ENCODE assay signal across 8 cellular contexts in genomic region chr3:41200669-41201021, GRCh38. TPM values are rescaled to one million over a fixed set of nuclear protein-coding genes. Genes with fewer than 3 reads are reported as not detected.
DNase-seq lines count a peak whose midpoint lies in the region; ATAC-seq and TF ChIP-seq lines count a peak whose summit lies in the region.

No MANE protein-coding gene starts in this region.

- H3K36me3 ChIP-seq in left ventricle myocardium inferior: no peaks in the 10 kb centered on the region
- H3K36me3 ChIP-seq in stomach: no peaks in the 10 kb centered on the region

- TF ChIP-seq EP300 in stomach (IDR thresholded peaks at IDR 0.05): no peak

- peaks cover 0 to 3% (median 0%) of the 10 kb centered on the region in 5 experiments for H3K9me3 Mint-ChIP-seq in brain

- peak overlapping the region; percentile 89 to 98 (median 94) for H3K27ac Mint-ChIP-seq in brain

- peaks cover 24% of the 10 kb centered on the region for H3K27me3 Mint-ChIP-seq in brain

- H3K4me3 ChIP-seq in left ventricle myocardium inferior (peak overlapping the region; percentile 84), stomach (peak overlapping the region; percentile 73 to 97 (median 87))

- H3K27ac ChIP-seq in left ventricle myocardium inferior (replicated peaks) (peak overlapping the region; percentile 95), stomach (peak overlapping the region in 4 of 5 donors; percentile 95 to 99 (median 96))

- TF ChIP-seq CTCF in left ventricle myocardium inferior (IDR thresholded peaks at IDR 0.05; ENCODE audit: borderline replicate concordance) (no peak), brain (conservative IDR thresholded peaks at IDR 0.05) (no peak), stomach (IDR thresholded peaks at IDR 0.05) (no peak)

- intact Hi-C loops in left ventricle myocardium inferior (cut with micrococcal nuclease) (loop anchor here (5.0 to 10.0 kb wide), 3 partner anchors 226 to 618 kb away; no protein-coding TSS in a partner anchor), cardiac septum (cut with DNase I) (loop anchor here (2.0 kb wide), 1 partner anchor 322 kb away; no protein-coding TSS in a partner anchor), left colon (cut with DNase I, micrococcal nuclease) (loop anchor here in 1 of 2 donors (10.0 kb wide), 1 partner anchor 616 kb away; no protein-coding TSS in a partner anchor), stomach (cut with DNase I; ENCODE audit: low total_unique reads) (no loop called here)

- H3K9me3 ChIP-seq in left ventricle myocardium inferior (replicated peaks) (no peaks in the 10 kb centered on the region), stomach (no peaks in the 10 kb centered on the region)

- DNase-seq in left ventricle myocardium inferior: no peak
- DNase-seq in cardiac septum (ENCODE audit: low spot score): no peak
- peak; percentile 85 for DNase-seq in OCI-M1 (lab: John Stamatoyannopoulos, UW)
- peak in 1 of 2 donors; percentile 14 for DNase-seq in left colon
- DNase-seq in stomach: no peak

- peaks cover 69% of the 10 kb centered on the region for H3K4me1 Mint-ChIP-seq in brain

- H3K36me3 Mint-ChIP-seq in brain: peaks cover 6% of the 10 kb centered on the region

- ATAC-seq in left colon: peak; percentile 32
- no peak for ATAC-seq in HG03521 (IDR thresholded peaks at IDR 0.05; ENCODE audit: unreplicated experiment)
- no peak for ATAC-seq in HG02678 (IDR thresholded peaks at IDR 0.05; ENCODE audit: unreplicated experiment)

- H3K27me3 ChIP-seq in left ventricle myocardium inferior (ENCODE audit: low read depth) (no peaks in the 10 kb centered on the region), stomach (no peaks in the 10 kb centered on the region)

- peaks cover 72% of the 10 kb centered on the region for H3K4me1 ChIP-seq in left ventricle myocardium inferior
- H3K4me1 ChIP-seq in stomach: peaks cover 31 to 54% (median 52%) of the 10 kb centered on the region in 4 donors

- TF ChIP-seq POLR2A in stomach (IDR thresholded peaks at IDR 0.05): no peak

- H3K4me3 Mint-ChIP-seq in brain: peak overlapping the region; percentile 97 to 100 (median 97)

- 0 to 1% (median 0%) methylated on average over 7 of the region's 7 CpGs for WGBS in stomach, 5 donors

RNA-seq across cellular contexts. Expression of gene CTNNB1, which starts 1.3 kb away (rescaled TPM):
- total RNA-seq in left ventricle myocardium inferior (164 TPM), cardiac septum (171 TPM), left colon (100 to 1,000 TPM; 320 to 430 TPM), stomach (100 to 1,000 TPM; 102 to 658 (median 340) TPM)
- polyA plus RNA-seq in brain (ENCODE audit: insufficient read depth, low read depth, low replicate concordance) (68.8 TPM), stomach (100 to 1,000 TPM in 2 of 3 donors, 10 to 100 TPM in 1; 65.7 to 145 (median 139) TPM)
